In the genomic region with DNA sequence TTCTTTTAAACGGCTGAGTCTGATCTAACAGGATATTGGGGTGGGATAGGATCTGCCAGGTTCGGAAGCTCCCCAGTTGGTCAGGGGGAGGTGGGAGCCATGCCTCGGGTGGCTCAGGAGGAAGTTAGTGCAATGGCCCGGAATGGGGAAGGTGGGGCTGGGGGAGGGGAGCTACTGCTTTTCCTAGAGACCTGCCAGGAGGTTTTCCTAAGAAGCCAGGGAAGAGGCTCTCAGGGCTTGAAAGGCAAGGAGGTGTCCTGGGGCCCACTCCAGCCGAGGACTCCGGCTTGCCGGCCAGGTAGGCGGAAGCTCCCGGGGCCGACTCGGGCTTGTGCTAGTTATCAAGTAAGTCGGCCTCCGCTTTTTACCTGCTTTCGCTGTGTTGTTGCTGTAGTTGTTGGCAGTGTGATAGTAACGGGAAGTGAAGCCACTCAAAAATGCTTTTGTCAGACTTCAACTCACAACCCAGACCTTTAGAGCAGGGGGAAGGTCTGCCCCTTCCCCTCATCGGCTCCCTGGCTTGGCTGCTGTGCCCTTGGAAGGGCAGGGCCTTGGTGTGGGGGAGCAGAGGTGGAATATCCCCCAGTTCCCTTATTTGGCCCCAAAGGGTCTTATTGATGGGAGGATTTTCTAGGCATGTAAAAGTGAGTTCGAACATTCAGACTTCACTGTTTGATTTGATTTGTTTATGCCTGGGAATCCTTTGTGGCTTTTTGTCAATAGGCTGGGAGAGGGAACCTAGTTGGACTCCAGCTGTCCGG, we compare ENCODE assay signal across 18 cellular contexts. TPM values are rescaled to one million over a fixed set of nuclear protein-coding genes. Genes with fewer than 3 reads are reported as not detected.
A peak's percentile ranks its signal among the peaks of the same experiment; 100 is the strongest.
DNase-seq lines count a peak whose midpoint lies in the region; ATAC-seq and TF ChIP-seq lines count a peak whose summit lies in the region.
"Had no signal": no experiment of that assay in that cellular context is flagged by ENCODE, and none has a peak within 500 bp of the region (broad histone marks: within the 10 kb centered on the region; RNA-seq: fewer than 3 reads in every experiment).

No MANE protein-coding gene starts in this region.

- H3K27ac Mint-ChIP-seq in T-helper 17 cell: no peak overlapping the region
- H3K27ac Mint-ChIP-seq: activated naive CD4-positive, alpha-beta T cell treated with anti-CD3 and anti-CD28 coated beads, Interleukin-2, amount 50 U/mL, for 72 hours; stimulated activated effector memory CD8-positive, alpha-beta T cell treated with anti-CD3 and anti-CD28 coated beads, Interleukin-12 subunit alpha, Interleukin-12 subunit beta, amount 100 ng/mL, for 72 hours had no signal

- DNase-seq in GM13977 (ENCODE audit: low spot score) (peak; percentile 19), T-helper 17 cell (no peak), iPS-NIHi7 (ENCODE audit: extremely low spot score) (peak; percentile 77), posterior vena cava (ENCODE audit: low spot score) (peak; percentile 72), middle frontal gyrus (ENCODE audit: extremely low spot score, low spot score) (no peak), NCI-H1105 (lab: John Stamatoyannopoulos, UW) (no peak), NCI-H1436 treated with DMSO at 0.1 percent for 48 hours (lab: John Stamatoyannopoulos, UW) (no peak)
- DNase-seq: activated CD4-positive, CD25-positive, alpha-beta regulatory T cell; CD4-positive, alpha-beta memory T cell; DMS53; NCI-H1417 treated with DMSO at 0.1 percent for 48 hours; NCI-H82 had no signal

- no peak for TF ChIP-seq CTCF in GM13977 (IDR thresholded peaks at IDR 0.05; ENCODE audit: extremely low read depth, insufficient read depth, missing control alignments)

- peaks cover 11% of the 10 kb centered on the region for H3K4me1 Mint-ChIP-seq in T-helper 17 cell

- ATAC-seq in T-helper 17 cell (no peak), HG03025 (IDR thresholded peaks at IDR 0.05; ENCODE audit: low FRiP score, unreplicated experiment) (no peak)
- ATAC-seq: activated naive CD4-positive, alpha-beta T cell treated with anti-CD3 and anti-CD28 coated beads, Interleukin-2, amount 50 U/mL, for 72 hours; right lobe of liver; stimulated activated effector memory CD8-positive, alpha-beta T cell treated with anti-CD3 and anti-CD28 coated beads, Interleukin-12 subunit alpha, Interleukin-12 subunit beta, amount 100 ng/mL, for 72 hours had no signal

- H3K27me3 Mint-ChIP-seq in T-helper 17 cell: peaks cover 68% of the 10 kb centered on the region

- in situ Hi-C loops in GM13977 (cut with MboI; ENCODE audit: low pct_unique_long_range_greater_than_20kb, low sequenced_read_pairs, unreplicated experiment): no loop called here

- no peaks in the 10 kb centered on the region for H3K9me3 ChIP-seq in T-helper 17 cell (ENCODE audit: control insufficient read depth, low read length, poor library complexity, severe bottlenecking)
- H3K9me3 ChIP-seq: right lobe of liver had no signal

- no peaks in the 10 kb centered on the region for H3K36me3 Mint-ChIP-seq in T-helper 17 cell (ENCODE audit: low read depth)
- H3K36me3 Mint-ChIP-seq: CD4-positive, alpha-beta memory T cell; stimulated activated effector memory CD8-positive, alpha-beta T cell treated with anti-CD3 and anti-CD28 coated beads, Interleukin-12 subunit alpha, Interleukin-12 subunit beta, amount 100 ng/mL, for 72 hours had no signal

- intact Hi-C loops in posterior vena cava (cut with DNase I): no loop called here

- peak overlapping the region; percentile 68 for H3K4me3 Mint-ChIP-seq in T-helper 17 cell
- H3K4me3 Mint-ChIP-seq: stimulated activated effector memory CD8-positive, alpha-beta T cell treated with anti-CD3 and anti-CD28 coated beads, Interleukin-12 subunit alpha, Interleukin-12 subunit beta, amount 100 ng/mL, for 72 hours had no signal

RNA-seq across cellular contexts. Expression of a gene that starts 5.4 kb away (rescaled TPM):
- total RNA-seq in T-helper 17 cell (under 1 TPM; 0.16 to 0.72 TPM), posterior vena cava (1 to 10 TPM; 3.6 to 3.8 TPM)
- total RNA-seq: HT-29, LHCN-M2 had no signal

RNA-seq across cellular contexts. Expression of a gene that starts 21.5 kb away (rescaled TPM):
- 10 to 100 TPM; 12.8 to 13.7 TPM for total RNA-seq in T-helper 17 cell
- 10 to 100 TPM; 37.1 to 41.8 TPM for total RNA-seq in posterior vena cava

Comparison
In these comparisons a context has a peak if more than half of its experiments do, and no peak if none do; other contexts are left out.
1. DNase-seq: peak in GM13977 (single experiment), iPS-NIHi7 (single experiment) and posterior vena cava (single experiment); none in T-helper 17 cell (0 of 3), middle frontal gyrus (single experiment), NCI-H1105 (single experiment) and NCI-H1436 treated with DMSO at 0.1 percent for 48 hours (single experiment).